Comparison of ENCODE assay signal across 10 cellular contexts in the genomic region with DNA sequence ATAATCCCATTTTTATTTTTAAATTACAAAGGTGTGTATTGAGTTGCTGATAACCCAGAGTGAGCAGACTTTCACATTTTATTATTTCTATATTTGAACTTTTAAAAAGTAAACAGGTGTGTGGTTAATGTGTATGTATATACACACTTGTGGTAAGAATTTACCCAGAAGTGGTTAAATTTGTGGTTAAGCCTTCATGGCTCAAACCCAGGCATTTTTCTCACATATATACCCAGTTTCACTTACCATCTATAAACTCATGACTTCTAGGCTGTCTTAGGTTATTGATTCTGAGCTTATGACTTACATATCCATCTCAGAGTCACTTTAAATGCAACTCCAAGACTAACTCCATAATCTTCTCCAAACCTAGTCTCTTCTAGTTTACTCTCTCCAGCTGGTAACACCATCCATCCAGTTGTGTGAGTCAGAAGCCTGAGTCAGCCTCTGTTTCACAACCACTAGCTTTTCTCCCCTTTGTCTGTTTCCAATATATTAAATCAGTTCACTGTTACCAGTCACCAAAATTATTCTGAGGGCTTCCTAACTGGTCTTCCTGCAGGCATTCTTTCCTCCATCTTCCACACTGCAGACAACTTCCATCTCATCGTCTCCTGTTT. TPM values are rescaled to one million over a fixed set of nuclear protein-coding genes. Genes with fewer than 3 reads are reported as not detected.
DNase-seq lines count a peak whose midpoint lies in the region; ATAC-seq and TF ChIP-seq lines count a peak whose summit lies in the region.
"Had no signal": no experiment of that assay in that cellular context is flagged by ENCODE, and none has a peak within 500 bp of the region (broad histone marks: within the 10 kb centered on the region; RNA-seq: fewer than 3 reads in every experiment).

No MANE protein-coding gene starts in this region.

- no peak for TF ChIP-seq CTCF in neural crest cell (conservative IDR thresholded peaks at IDR 0.05)

- DNase-seq in amniotic epithelial cell (ENCODE audit: low read depth) (peak; percentile 67), neural crest cell (ENCODE audit: low read depth, low spot score) (no peak), NCI-H774 (lab: John Stamatoyannopoulos, UW) (no peak), NCI-H1694 treated with DMSO at 0.1 percent for 48 hours (lab: John Stamatoyannopoulos, UW) (no peak), HUDEP-2 (lab: John Stamatoyannopoulos, UW; ENCODE audit: unreplicated experiment in 76 of 76) (no peak)
- DNase-seq in activated CD8-positive, alpha-beta memory T cell treated with anti-CD3 and anti-CD28 coated beads, Interleukin-2, amount 50 U/mL, for 48 hours: no peak
- DNase-seq: KBM-7 had no signal

- peaks cover 26% of the 10 kb centered on the region for H3K36me3 Mint-ChIP-seq in neural crest cell (ENCODE audit: low read depth)

- no peaks in the 10 kb centered on the region for H3K27me3 Mint-ChIP-seq in neural crest cell (ENCODE audit: low read depth)

- ATAC-seq in GM19043 (IDR thresholded peaks at IDR 0.05; ENCODE audit: low read depth, unreplicated experiment) (peak; percentile 85), HG03066 (IDR thresholded peaks at IDR 0.05; ENCODE audit: low read depth, unreplicated experiment) (peak; percentile 82)

- H3K27ac Mint-ChIP-seq in neural crest cell (ENCODE audit: unreplicated experiment): peak overlapping the region; percentile 22
- H3K27ac Mint-ChIP-seq: nephron had no signal

- peaks cover 3% of the 10 kb centered on the region for H3K9me3 Mint-ChIP-seq in neural crest cell
- H3K9me3 Mint-ChIP-seq: nephron had no signal

- no peaks in the 10 kb centered on the region for H3K4me1 Mint-ChIP-seq in neural crest cell
- H3K4me1 Mint-ChIP-seq: nephron had no signal

- H3K4me3 Mint-ChIP-seq in neural crest cell: no peak overlapping the region
- H3K4me3 Mint-ChIP-seq: nephron had no signal

RNA-seq across cellular contexts. Expression of gene ZBED3, which starts 20.2 kb away (rescaled TPM):
- total RNA-seq in neural crest cell: 12.1 and 12.2 TPM in 2 replicates

RNA-seq across cellular contexts. Expression of gene AGGF1, which starts 36.7 kb away (rescaled TPM):
- total RNA-seq in neural crest cell: 26.6 and 26.9 TPM in 2 replicates
